ENCODE assay signal across 1 cellular context in genomic region chr11:10304495-10305261, GRCh38.
TF ChIP-seq lines count a peak whose summit lies in the region.

A gene with protein sequence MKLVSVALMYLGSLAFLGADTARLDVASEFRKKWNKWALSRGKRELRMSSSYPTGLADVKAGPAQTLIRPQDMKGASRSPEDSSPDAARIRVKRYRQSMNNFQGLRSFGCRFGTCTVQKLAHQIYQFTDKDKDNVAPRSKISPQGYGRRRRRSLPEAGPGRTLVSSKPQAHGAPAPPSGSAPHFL (plus strand): TSS chr11:10305073. CDS start chr11:10305701, 628 bp downstream.

TF ChIP-seq in H1, 55 proteins besides CTCF, POLR2A, EP300 and RAD21 (continued from another document):
- TF ChIP-seq PHF8 (conservative IDR thresholded peaks at IDR 0.05; ENCODE audit: low read depth, low read length) (peak; percentile 31), FOSL1 (IDR thresholded peaks at IDR 0.05; ENCODE audit: insufficient read depth, low read depth, low read length) (no peak), MAFK (IDR thresholded peaks at IDR 0.05; ENCODE audit: low read depth, low read length) (no peak), EGR1 (IDR thresholded peaks at IDR 0.05; ENCODE audit: borderline replicate concordance, low read depth, low read length) (no peak), SP1 (IDR thresholded peaks at IDR 0.05; ENCODE audit: low read depth, low read length) (no peak), EZH2 (IDR thresholded peaks at IDR 0.05; ENCODE audit: low read depth, low read length, severe bottlenecking) (no peak), CREB1 (IDR thresholded peaks at IDR 0.05) (no peak), RBBP5 (IDR thresholded peaks at IDR 0.05; ENCODE audit: borderline replicate concordance, low read depth, low read length) (0 out of 2 replicates have a peak, but pooled peaks have one; percentile 39), KDM5A (IDR thresholded peaks at IDR 0.05; ENCODE audit: low read length) (no peak), BACH1 (IDR thresholded peaks at IDR 0.05; ENCODE audit: low read length) (no peak; the same call in 1 of the 2 replicates), SAP30 (IDR thresholded peaks at IDR 0.05; ENCODE audit: insufficient read depth, insufficient replicate concordance, low read length) (no peak), NANOG (IDR thresholded peaks at IDR 0.05; ENCODE audit: insufficient read depth, low read depth, low read length, poor library complexity, severe bottlenecking) (no peak), RFX5 (IDR thresholded peaks at IDR 0.05; ENCODE audit: borderline replicate concordance, low read depth, low read length) (no peak), CBX8 (IDR thresholded peaks at IDR 0.05; ENCODE audit: borderline replicate concordance, low read depth, low read length) (no peak), ZNF274 (IDR thresholded peaks at IDR 0.05; ENCODE audit: borderline replicate concordance, extremely low read depth, low read length) (no peak), CHD1 (IDR thresholded peaks at IDR 0.05; ENCODE audit: low read depth, low read length) (no peak), JUND (IDR thresholded peaks at IDR 0.05; ENCODE audit: low read length) (no peak), JUN (IDR thresholded peaks at IDR 0.05; ENCODE audit: low read depth, low read length) (no peak), TAF7 (optimal IDR thresholded peaks at IDR 0.05; ENCODE audit: borderline replicate concordance, low read depth, low read length) (peak; percentile 97), ASH2L (IDR thresholded peaks at IDR 0.05; ENCODE audit: low read length) (peak; percentile 79), SIX5 (IDR thresholded peaks at IDR 0.05; ENCODE audit: low read depth, low read length) (no peak), POLR2AphosphoS5 (IDR thresholded peaks at IDR 0.05; ENCODE audit: low read depth, low read length) (peak; percentile 97), TEAD4 (IDR thresholded peaks at IDR 0.05; ENCODE audit: low read depth, low read length) (no peak), CEBPB (IDR thresholded peaks at IDR 0.05; ENCODE audit: low read depth, low read length) (no peak), CBX5 (IDR thresholded peaks at IDR 0.05; ENCODE audit: low read depth, low read length) (no peak), TCF12 (IDR thresholded peaks at IDR 0.05; ENCODE audit: low read depth, low read length) (no peak), SIN3A (conservative IDR thresholded peaks at IDR 0.05 in 1 of 2, IDR thresholded peaks at IDR 0.05 in 1 of 2; ENCODE audit: low read depth in 1 of 2, low read length in 2 of 2) (peak in 1 of 2 experiments; percentile 55; a peak in 1 of 4 replicates), BCL11A (IDR thresholded peaks at IDR 0.05; ENCODE audit: low read depth in 2 of 2, low read length in 2 of 2) (no peak), TBP (IDR thresholded peaks at IDR 0.05; ENCODE audit: low read depth, low read length) (peak; percentile 97), TAF1 (IDR thresholded peaks at IDR 0.05; ENCODE audit: low read depth, low read length) (peak; percentile 96), SRF (IDR thresholded peaks at IDR 0.05; ENCODE audit: low read depth, low read length) (no peak), KDM4A (IDR thresholded peaks at IDR 0.05; ENCODE audit: low read depth, low read length, severe bottlenecking) (no peak), HDAC2 (IDR thresholded peaks at IDR 0.05; ENCODE audit: borderline replicate concordance in 1 of 2, low read depth in 2 of 2, low read length in 2 of 2) (peak; percentile 55 to 67; a peak in 2 of 4 replicates), CTBP2 (IDR thresholded peaks at IDR 0.05; ENCODE audit: borderline replicate concordance, insufficient read depth, insufficient read length, low read length) (no peak), CHD2 (IDR thresholded peaks at IDR 0.05; ENCODE audit: low read length) (no peak), SP4 (IDR thresholded peaks at IDR 0.05; ENCODE audit: low read length) (no peak), KDM1A (IDR thresholded peaks at IDR 0.05; ENCODE audit: borderline replicate concordance, low read length) (no peak; the same call in 1 of the 2 replicates), SUZ12 (IDR thresholded peaks at IDR 0.05; ENCODE audit: low read length) (no peak), GTF2F1 (IDR thresholded peaks at IDR 0.05; ENCODE audit: borderline replicate concordance, low read depth, low read length) (peak; percentile 92), YY1 (IDR thresholded peaks at IDR 0.05; ENCODE audit: low read depth, low read length) (no peak; the same call in 1 of the 2 replicates), RNF2 (IDR thresholded peaks at IDR 0.05; ENCODE audit: borderline replicate concordance, low read depth, low read length, missing control alignments, poor library complexity, severe bottlenecking) (no peak), RXRA (IDR thresholded peaks at IDR 0.05; ENCODE audit: insufficient read depth, low read depth, low read length) (peak; percentile 95), BRCA1 (IDR thresholded peaks at IDR 0.05; ENCODE audit: low read depth, low read length) (no peak), SP2 (IDR thresholded peaks at IDR 0.05; ENCODE audit: low read length) (no peak)
- TF ChIP-seq, protein P1, sequence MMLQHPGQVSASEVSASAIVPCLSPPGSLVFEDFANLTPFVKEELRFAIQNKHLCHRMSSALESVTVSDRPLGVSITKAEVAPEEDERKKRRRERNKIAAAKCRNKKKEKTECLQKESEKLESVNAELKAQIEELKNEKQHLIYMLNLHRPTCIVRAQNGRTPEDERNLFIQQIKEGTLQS (IDR thresholded peaks at IDR 0.05; ENCODE audit: insufficient read depth, low read depth, low read length), result no peak
- TF ChIP-seq, protein P2, sequence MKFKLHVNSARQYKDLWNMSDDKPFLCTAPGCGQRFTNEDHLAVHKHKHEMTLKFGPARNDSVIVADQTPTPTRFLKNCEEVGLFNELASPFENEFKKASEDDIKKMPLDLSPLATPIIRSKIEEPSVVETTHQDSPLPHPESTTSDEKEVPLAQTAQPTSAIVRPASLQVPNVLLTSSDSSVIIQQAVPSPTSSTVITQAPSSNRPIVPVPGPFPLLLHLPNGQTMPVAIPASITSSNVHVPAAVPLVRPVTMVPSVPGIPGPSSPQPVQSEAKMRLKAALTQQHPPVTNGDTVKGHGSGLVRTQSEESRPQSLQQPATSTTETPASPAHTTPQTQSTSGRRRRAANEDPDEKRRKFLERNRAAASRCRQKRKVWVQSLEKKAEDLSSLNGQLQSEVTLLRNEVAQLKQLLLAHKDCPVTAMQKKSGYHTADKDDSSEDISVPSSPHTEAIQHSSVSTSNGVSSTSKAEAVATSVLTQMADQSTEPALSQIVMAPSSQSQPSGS (IDR thresholded peaks at IDR 0.05; ENCODE audit: low read length), result no peak
- TF ChIP-seq, protein P3, sequence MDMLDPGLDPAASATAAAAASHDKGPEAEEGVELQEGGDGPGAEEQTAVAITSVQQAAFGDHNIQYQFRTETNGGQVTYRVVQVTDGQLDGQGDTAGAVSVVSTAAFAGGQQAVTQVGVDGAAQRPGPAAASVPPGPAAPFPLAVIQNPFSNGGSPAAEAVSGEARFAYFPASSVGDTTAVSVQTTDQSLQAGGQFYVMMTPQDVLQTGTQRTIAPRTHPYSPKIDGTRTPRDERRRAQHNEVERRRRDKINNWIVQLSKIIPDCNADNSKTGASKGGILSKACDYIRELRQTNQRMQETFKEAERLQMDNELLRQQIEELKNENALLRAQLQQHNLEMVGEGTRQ (IDR thresholded peaks at IDR 0.05; ENCODE audit: low read length), result no peak
- TF ChIP-seq, protein P4, sequence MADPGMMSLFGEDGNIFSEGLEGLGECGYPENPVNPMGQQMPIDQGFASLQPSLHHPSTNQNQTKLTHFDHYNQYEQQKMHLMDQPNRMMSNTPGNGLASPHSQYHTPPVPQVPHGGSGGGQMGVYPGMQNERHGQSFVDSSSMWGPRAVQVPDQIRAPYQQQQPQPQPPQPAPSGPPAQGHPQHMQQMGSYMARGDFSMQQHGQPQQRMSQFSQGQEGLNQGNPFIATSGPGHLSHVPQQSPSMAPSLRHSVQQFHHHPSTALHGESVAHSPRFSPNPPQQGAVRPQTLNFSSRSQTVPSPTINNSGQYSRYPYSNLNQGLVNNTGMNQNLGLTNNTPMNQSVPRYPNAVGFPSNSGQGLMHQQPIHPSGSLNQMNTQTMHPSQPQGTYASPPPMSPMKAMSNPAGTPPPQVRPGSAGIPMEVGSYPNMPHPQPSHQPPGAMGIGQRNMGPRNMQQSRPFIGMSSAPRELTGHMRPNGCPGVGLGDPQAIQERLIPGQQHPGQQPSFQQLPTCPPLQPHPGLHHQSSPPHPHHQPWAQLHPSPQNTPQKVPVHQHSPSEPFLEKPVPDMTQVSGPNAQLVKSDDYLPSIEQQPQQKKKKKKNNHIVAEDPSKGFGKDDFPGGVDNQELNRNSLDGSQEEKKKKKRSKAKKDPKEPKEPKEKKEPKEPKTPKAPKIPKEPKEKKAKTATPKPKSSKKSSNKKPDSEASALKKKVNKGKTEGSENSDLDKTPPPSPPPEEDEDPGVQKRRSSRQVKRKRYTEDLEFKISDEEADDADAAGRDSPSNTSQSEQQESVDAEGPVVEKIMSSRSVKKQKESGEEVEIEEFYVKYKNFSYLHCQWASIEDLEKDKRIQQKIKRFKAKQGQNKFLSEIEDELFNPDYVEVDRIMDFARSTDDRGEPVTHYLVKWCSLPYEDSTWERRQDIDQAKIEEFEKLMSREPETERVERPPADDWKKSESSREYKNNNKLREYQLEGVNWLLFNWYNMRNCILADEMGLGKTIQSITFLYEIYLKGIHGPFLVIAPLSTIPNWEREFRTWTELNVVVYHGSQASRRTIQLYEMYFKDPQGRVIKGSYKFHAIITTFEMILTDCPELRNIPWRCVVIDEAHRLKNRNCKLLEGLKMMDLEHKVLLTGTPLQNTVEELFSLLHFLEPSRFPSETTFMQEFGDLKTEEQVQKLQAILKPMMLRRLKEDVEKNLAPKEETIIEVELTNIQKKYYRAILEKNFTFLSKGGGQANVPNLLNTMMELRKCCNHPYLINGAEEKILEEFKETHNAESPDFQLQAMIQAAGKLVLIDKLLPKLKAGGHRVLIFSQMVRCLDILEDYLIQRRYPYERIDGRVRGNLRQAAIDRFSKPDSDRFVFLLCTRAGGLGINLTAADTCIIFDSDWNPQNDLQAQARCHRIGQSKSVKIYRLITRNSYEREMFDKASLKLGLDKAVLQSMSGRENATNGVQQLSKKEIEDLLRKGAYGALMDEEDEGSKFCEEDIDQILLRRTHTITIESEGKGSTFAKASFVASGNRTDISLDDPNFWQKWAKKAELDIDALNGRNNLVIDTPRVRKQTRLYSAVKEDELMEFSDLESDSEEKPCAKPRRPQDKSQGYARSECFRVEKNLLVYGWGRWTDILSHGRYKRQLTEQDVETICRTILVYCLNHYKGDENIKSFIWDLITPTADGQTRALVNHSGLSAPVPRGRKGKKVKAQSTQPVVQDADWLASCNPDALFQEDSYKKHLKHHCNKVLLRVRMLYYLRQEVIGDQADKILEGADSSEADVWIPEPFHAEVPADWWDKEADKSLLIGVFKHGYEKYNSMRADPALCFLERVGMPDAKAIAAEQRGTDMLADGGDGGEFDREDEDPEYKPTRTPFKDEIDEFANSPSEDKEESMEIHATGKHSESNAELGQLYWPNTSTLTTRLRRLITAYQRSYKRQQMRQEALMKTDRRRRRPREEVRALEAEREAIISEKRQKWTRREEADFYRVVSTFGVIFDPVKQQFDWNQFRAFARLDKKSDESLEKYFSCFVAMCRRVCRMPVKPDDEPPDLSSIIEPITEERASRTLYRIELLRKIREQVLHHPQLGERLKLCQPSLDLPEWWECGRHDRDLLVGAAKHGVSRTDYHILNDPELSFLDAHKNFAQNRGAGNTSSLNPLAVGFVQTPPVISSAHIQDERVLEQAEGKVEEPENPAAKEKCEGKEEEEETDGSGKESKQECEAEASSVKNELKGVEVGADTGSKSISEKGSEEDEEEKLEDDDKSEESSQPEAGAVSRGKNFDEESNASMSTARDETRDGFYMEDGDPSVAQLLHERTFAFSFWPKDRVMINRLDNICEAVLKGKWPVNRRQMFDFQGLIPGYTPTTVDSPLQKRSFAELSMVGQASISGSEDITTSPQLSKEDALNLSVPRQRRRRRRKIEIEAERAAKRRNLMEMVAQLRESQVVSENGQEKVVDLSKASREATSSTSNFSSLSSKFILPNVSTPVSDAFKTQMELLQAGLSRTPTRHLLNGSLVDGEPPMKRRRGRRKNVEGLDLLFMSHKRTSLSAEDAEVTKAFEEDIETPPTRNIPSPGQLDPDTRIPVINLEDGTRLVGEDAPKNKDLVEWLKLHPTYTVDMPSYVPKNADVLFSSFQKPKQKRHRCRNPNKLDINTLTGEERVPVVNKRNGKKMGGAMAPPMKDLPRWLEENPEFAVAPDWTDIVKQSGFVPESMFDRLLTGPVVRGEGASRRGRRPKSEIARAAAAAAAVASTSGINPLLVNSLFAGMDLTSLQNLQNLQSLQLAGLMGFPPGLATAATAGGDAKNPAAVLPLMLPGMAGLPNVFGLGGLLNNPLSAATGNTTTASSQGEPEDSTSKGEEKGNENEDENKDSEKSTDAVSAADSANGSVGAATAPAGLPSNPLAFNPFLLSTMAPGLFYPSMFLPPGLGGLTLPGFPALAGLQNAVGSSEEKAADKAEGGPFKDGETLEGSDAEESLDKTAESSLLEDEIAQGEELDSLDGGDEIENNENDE (IDR thresholded peaks at IDR 0.05; ENCODE audit: insufficient replicate concordance, low read length), result no peak
